In genomic region chr12:118061011-118061875, GRCh38 we compare ENCODE assay signal across 8 cellular contexts. TPM values are rescaled to one million over a fixed set of nuclear protein-coding genes. Genes with fewer than 3 reads are reported as not detected.
A peak's percentile ranks its signal among the peaks of the same experiment; 100 is the strongest.
DNase-seq lines count a peak whose midpoint lies in the region; ATAC-seq, FAIRE-seq and TF ChIP-seq lines count a peak whose summit lies in the region.

Gene WSB2 (minus strand): TSS chr12:118061179. CDS start chr12:118061048, 131 bp downstream.

- FAIRE-seq in small intestine (lab: Jason Lieb, UNC), result no peak

- no peaks in the 10 kb centered on the region for H3K27me3 ChIP-seq in small intestine (ENCODE audit: control insufficient read depth in 2 of 2, insufficient read depth in 2 of 2, low read length in 2 of 2)

- H3K36me3 ChIP-seq in small intestine (ENCODE audit: control insufficient read depth in 2 of 2, insufficient read depth in 2 of 2, low read length in 2 of 2), result no peaks in the 10 kb centered on the region

- H3K36me3 Mint-ChIP-seq in central memory CD8-positive, alpha-beta T cell (ENCODE audit: insufficient read depth), result peaks cover 19% of the 10 kb centered on the region

- H3K9me3 ChIP-seq in small intestine (ENCODE audit: control insufficient read depth, low read depth), result no peaks in the 10 kb centered on the region

- H3K27ac Mint-ChIP-seq in central memory CD8-positive, alpha-beta T cell (ENCODE audit: low read depth), result peak within 1 kb of the TSS; percentile 96

- H3K4me1 Mint-ChIP-seq in central memory CD8-positive, alpha-beta T cell, result peaks cover 46% of the 10 kb centered on the region

- peak; percentile 47 for ATAC-seq in GM21423 (IDR thresholded peaks at IDR 0.05; ENCODE audit: unreplicated experiment)
- peak; percentile 19 to 42 for ATAC-seq in activated CD4-positive, CD25-positive, alpha-beta regulatory T cell treated with anti-CD3 and anti-CD28 coated beads, Interleukin-2, amount 50 U/mL, for 24 hours
- peak; percentile 15 for ATAC-seq in central memory CD8-positive, alpha-beta T cell (replicated peaks; ENCODE audit: extremely low read depth, poor library complexity, severe bottlenecking)

- H3K4me3 Mint-ChIP-seq in central memory CD8-positive, alpha-beta T cell, result peak within 1 kb of the TSS; percentile 91

- TF ChIP-seq POLR2A in NB4 (IDR thresholded peaks at IDR 0.05; ENCODE audit: extremely low read depth, insufficient read length), result no peak

- TF ChIP-seq CTCF in NB4 (IDR thresholded peaks at IDR 0.05; ENCODE audit: low read depth, low read length), result no peak

- H3K27me3 Mint-ChIP-seq in central memory CD8-positive, alpha-beta T cell, result no peaks in the 10 kb centered on the region

- H3K4me1 ChIP-seq in small intestine (ENCODE audit: control insufficient read depth in 2 of 2, insufficient read depth in 1 of 2, low read depth in 1 of 2, low read length in 1 of 2), result peaks cover 1 to 14% of the 10 kb centered on the region in 2 donors

- H3K4me3 ChIP-seq in NB4 (ENCODE audit: low read depth, low read length), result peak within 1 kb of the TSS; percentile 71
- H3K4me3 ChIP-seq in small intestine (ENCODE audit: low read depth in 1 of 2, low read length in 2 of 2), result peak within 1 kb of the TSS; percentile 75 to 89

- peak within 1 kb of the TSS; percentile 95 to 96 for H3K27ac ChIP-seq in small intestine (ENCODE audit: low read depth in 1 of 2, low read length in 1 of 2)

- no peaks in the 10 kb centered on the region for H3K9me3 Mint-ChIP-seq in central memory CD8-positive, alpha-beta T cell

- WGBS in small intestine, 3 donors, result 1 to 3% (median 1%) methylated on average over 38 to 76 of the region's 76 CpGs

- DNase-seq in CD1c-positive myeloid dendritic cell (ENCODE audit: extremely low spot score) (peak; percentile 78), NB4 (ENCODE audit: low read depth) (peak; percentile 59), iris pigment epithelial cell (ENCODE audit: low read depth) (peak; percentile 56), small intestine (peak; percentile 47), GOT3 (lab: John Stamatoyannopoulos, UW) (no peak)
- no peak for DNase-seq in central memory CD8-positive, alpha-beta T cell (ENCODE audit: low spot score in 2 of 2)

RNA-seq across cellular contexts. Expression of gene WSB2, which starts in this region (rescaled TPM):
- 100 to 1,000 TPM in 2 of 3 donors, 10 to 100 TPM in 1; 47.4 to 122 (median 114) TPM for polyA plus RNA-seq in small intestine

Comparison
In these comparisons a context has a peak if more than half of its experiments do, and no peak if none do; other contexts are left out.
1. DNase-seq: peak in CD1c-positive myeloid dendritic cell (single experiment), NB4 (single experiment), iris pigment epithelial cell (single experiment) and small intestine (single experiment); none in central memory CD8-positive, alpha-beta T cell (0 of 2) and GOT3 (single experiment).
2. Peak in every context shown above with its lines, with median percentiles within 50 percentile points of each other: ATAC-seq.